In genomic region chrX:41131766-41132165, GRCh38 we compare ENCODE assay signal across 7 cellular contexts.
"Had no signal": no experiment of that assay in that cellular context is flagged by ENCODE, and none has a peak within 500 bp of the region (broad histone marks: within the 10 kb centered on the region; RNA-seq: fewer than 3 reads in every experiment).

No MANE protein-coding gene starts in this region.

- H3K27ac ChIP-seq: HL-60 had no signal

- H3K9me3 Mint-ChIP-seq: IgD-negative memory B cell had no signal

- DNase-seq: GOT3, H7, HCEC 1CT, KBM-7 had no signal

- ATAC-seq: HepG2 had no signal

- H3K4me3 Mint-ChIP-seq: IgD-negative memory B cell had no signal

- H3K27ac Mint-ChIP-seq: IgD-negative memory B cell had no signal

- FAIRE-seq: HepG2 had no signal

- H3K27me3 Mint-ChIP-seq: IgD-negative memory B cell had no signal
